25 cellular contexts compared by ENCODE assay signal in the genomic region with DNA sequence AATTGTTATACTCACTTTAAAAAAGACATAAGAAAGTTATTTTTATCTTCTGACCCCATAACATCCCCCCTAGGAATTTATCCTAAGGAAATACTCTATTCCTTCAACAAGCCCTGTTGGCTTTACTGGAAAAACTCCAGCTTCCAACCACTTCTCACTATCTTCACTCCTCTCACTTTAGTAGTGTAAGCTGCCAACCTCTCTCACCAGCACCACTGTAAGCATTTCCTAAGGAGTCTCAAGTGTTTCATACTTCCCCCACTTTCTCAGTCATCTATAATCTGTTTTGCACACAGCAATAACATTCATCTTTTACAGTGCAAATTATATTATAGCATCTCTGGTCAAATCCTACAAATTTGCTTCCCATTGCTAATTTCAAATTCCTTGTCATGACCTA. TPM values are rescaled to one million over a fixed set of nuclear protein-coding genes. Genes with fewer than 3 reads are reported as not detected.
"Had no signal": no experiment of that assay in that cellular context is flagged by ENCODE, and none has a peak within 500 bp of the region (broad histone marks: within the 10 kb centered on the region; RNA-seq: fewer than 3 reads in every experiment).

No MANE protein-coding gene starts in this region.

- H3K27me3 ChIP-seq: neural progenitor cell, ovary, right lobe of liver, sigmoid colon, stomach, thyroid gland, tibial nerve, upper lobe of left lung, uterus had no signal

- H3K4me3 ChIP-seq: neural progenitor cell, ovary, psoas muscle, right lobe of liver, sigmoid colon, stomach, thoracic aorta, thyroid gland, tibial nerve, upper lobe of left lung, uterus had no signal

- DNase-seq: natural killer cell; occipital lobe; ovary; posterior cingulate gyrus; psoas muscle; right cardiac atrium; right lobe of liver; sigmoid colon; small intestine; stimulated activated CD4-positive, alpha-beta T cell treated with anti-CD3 and anti-CD28 coated beads, Interleukin-15, amount 100 ng/mL, for 24 hours; stimulated activated CD4-positive, alpha-beta T cell treated with anti-CD3 and anti-CD28 coated beads, Interleukin-2, amount 100 ng/mL, for 24 hours; stimulated activated CD4-positive, alpha-beta T cell treated with anti-CD3 and anti-CD28 coated beads, Interleukin-2, amount 100 ng/mL, for 48 hours; stimulated activated CD4-positive, alpha-beta T cell treated with anti-CD3 and anti-CD28 coated beads, Interleukin-4, amount 100 ng/mL, for 24 hours; stimulated activated naive B cell treated with anti-CD40 and anti-IgM and Interleukin-4, amounts not matched to agents 10 μg/mL and 1 μg/mL and 100 μg/mL, for 72 hours; stimulated activated naive CD4-positive, alpha-beta T cell treated with Interleukin-2 at 50 U/mL for 16 hours; stomach; thyroid gland; trophoblast cell; upper lobe of left lung; uterus had no signal

- H3K27ac ChIP-seq: neural progenitor cell, ovary, parathyroid adenoma, psoas muscle, right lobe of liver, sigmoid colon, stomach, thoracic aorta, thyroid gland, tibial nerve, upper lobe of left lung, uterus had no signal

- H3K9me3 ChIP-seq: ovary, psoas muscle, right lobe of liver, sigmoid colon, stomach, thoracic aorta, thyroid gland, tibial nerve, upper lobe of left lung, uterus had no signal

- H3K4me1 ChIP-seq: parathyroid adenoma, psoas muscle, right lobe of liver, sigmoid colon, stomach, thyroid gland, tibial nerve, upper lobe of left lung, uterus had no signal

- ATAC-seq: natural killer cell; psoas muscle; right cardiac atrium; right lobe of liver; stimulated activated effector memory CD8-positive, alpha-beta T cell treated with anti-CD3 and anti-CD28 coated beads, Interleukin-12 subunit alpha, Interleukin-12 subunit beta, amount 100 ng/mL, for 72 hours; stimulated activated naive B cell treated with anti-CD40 and anti-IgM and Interleukin-4, amounts not matched to agents 10 μg/mL and 1 μg/mL and 100 μg/mL, for 72 hours had no signal

- H3K36me3 ChIP-seq: neural progenitor cell, ovary, right lobe of liver, sigmoid colon, stomach, thoracic aorta, thyroid gland, tibial nerve, upper lobe of left lung, uterus had no signal

RNA-seq across cellular contexts. Expression of gene GPR85, which starts 45.8 kb away (rescaled TPM):
- total RNA-seq: natural killer cell had no signal
